ENCODE assay signal across 14 cellular contexts in the genomic region with DNA sequence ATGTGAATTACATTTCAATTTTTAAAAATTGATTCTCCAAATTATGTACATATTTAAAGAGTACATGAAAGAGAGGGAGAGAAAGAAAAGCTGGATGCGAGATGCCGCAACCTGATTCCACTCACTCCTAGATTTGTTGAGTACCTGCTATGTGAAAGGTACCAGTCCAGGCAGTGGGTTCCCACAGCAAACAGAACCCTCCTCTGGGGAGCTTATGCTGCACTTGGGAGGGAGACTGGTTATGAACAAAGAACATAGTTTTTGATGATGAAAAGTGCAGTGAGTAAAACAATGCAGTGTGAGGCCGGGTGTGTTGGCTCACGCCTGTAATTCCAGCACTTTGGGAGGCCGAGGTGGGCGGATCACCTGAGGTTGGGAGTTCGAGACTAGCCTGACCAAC. TPM values are rescaled to one million over a fixed set of nuclear protein-coding genes. Genes with fewer than 3 reads are reported as not detected.
DNase-seq lines count a peak whose midpoint lies in the region; ATAC-seq and TF ChIP-seq lines count a peak whose summit lies in the region.
"Had no signal": no experiment of that assay in that cellular context is flagged by ENCODE, and none has a peak within 500 bp of the region (broad histone marks: within the 10 kb centered on the region; RNA-seq: fewer than 3 reads in every experiment).

No MANE protein-coding gene starts in this region.

- H3K9me3 Mint-ChIP-seq in chondrocyte (ENCODE audit: low read depth) = peaks cover 2% of the 10 kb centered on the region
- no peaks in the 10 kb centered on the region for H3K9me3 Mint-ChIP-seq in activated CD4-positive, alpha-beta T cell treated with anti-CD3 and anti-CD28 coated beads for 36 hours (ENCODE audit: low read depth)
- H3K9me3 Mint-ChIP-seq: activated B cell treated with CpG ODN at 0.5 μM for 24 hours; naive thymus-derived CD8-positive, alpha-beta T cell had no signal

- peaks cover 93% of the 10 kb centered on the region for H3K4me1 Mint-ChIP-seq in chondrocyte (ENCODE audit: low read depth)
- peaks cover 49% of the 10 kb centered on the region for H3K4me1 Mint-ChIP-seq in activated CD4-positive, alpha-beta T cell treated with anti-CD3 and anti-CD28 coated beads for 36 hours

- no peak for TF ChIP-seq RAD21 in SK-N-SH (IDR thresholded peaks at IDR 0.05; ENCODE audit: low read length)

- no peaks in the 10 kb centered on the region for H3K27me3 Mint-ChIP-seq in chondrocyte (ENCODE audit: low read depth)
- no peaks in the 10 kb centered on the region for H3K27me3 Mint-ChIP-seq in activated CD4-positive, alpha-beta T cell treated with anti-CD3 and anti-CD28 coated beads for 36 hours
- H3K27me3 Mint-ChIP-seq: activated B cell treated with CpG ODN at 0.5 μM for 24 hours had no signal

- H2AFZ ChIP-seq in SK-N-SH (ENCODE audit: low read depth) = no peak overlapping the region

- no peak overlapping the region for H3K4me3 Mint-ChIP-seq in chondrocyte (ENCODE audit: unreplicated experiment)
- H3K4me3 Mint-ChIP-seq in activated CD4-positive, alpha-beta T cell treated with anti-CD3 and anti-CD28 coated beads for 36 hours = no peak overlapping the region
- H3K4me3 Mint-ChIP-seq: activated B cell treated with CpG ODN at 0.5 μM for 24 hours had no signal

- peak overlapping the region; percentile 91 to 99 for H3K27ac ChIP-seq in SK-N-SH (ENCODE audit: low read depth in 2 of 2, low read length in 1 of 2)
- peak overlapping the region; percentile 71 for H3K27ac ChIP-seq in muscle layer of duodenum (ENCODE audit: low read length)
- peak overlapping the region; percentile 78 to 96 (median 88) for H3K27ac ChIP-seq in tibial nerve

- DNase-seq in SK-N-SH (no peak), chondrocyte (ENCODE audit: low spot score) (no peak), tibial nerve (ENCODE audit: low spot score in 2 of 2) (no peak), DMS153 treated with DMSO at 0.1 percent for 48 hours (lab: John Stamatoyannopoulos, UW; ENCODE audit: unreplicated experiment) (no peak)
- DNase-seq in activated CD4-positive, alpha-beta T cell treated with anti-CD3 and anti-CD28 coated beads for 36 hours = no peak
- DNase-seq: activated B cell treated with CpG ODN at 0.5 μM for 24 hours; hippocampal formation; naive thymus-derived CD8-positive, alpha-beta T cell; NCI-H2107; stimulated activated CD4-positive, alpha-beta T cell treated with anti-CD3 and anti-CD28 coated beads, Interleukin-4, amount 100 ng/mL, for 1 hour had no signal

- no peaks in the 10 kb centered on the region for H3K9me2 ChIP-seq in SK-N-SH

- H3K9me3 ChIP-seq in SK-N-SH (no peaks in the 10 kb centered on the region), muscle layer of duodenum (ENCODE audit: control insufficient read depth in 1 of 2, low read length in 2 of 2) (no peaks in the 10 kb centered on the region), tibial nerve (no peaks in the 10 kb centered on the region)

- intact Hi-C loops in activated CD4-positive, alpha-beta T cell treated with anti-CD3 and anti-CD28 coated beads for 36 hours (cut with DNase I, micrococcal nuclease) = no loop called here

- peak overlapping the region; percentile 96 for H3K27ac Mint-ChIP-seq in chondrocyte (ENCODE audit: unreplicated experiment)
- no peak overlapping the region for H3K27ac Mint-ChIP-seq in activated CD4-positive, alpha-beta T cell treated with anti-CD3 and anti-CD28 coated beads for 36 hours
- H3K27ac Mint-ChIP-seq: activated B cell treated with CpG ODN at 0.5 μM for 24 hours had no signal

- peaks cover 97% of the 10 kb centered on the region for H3K79me2 ChIP-seq in SK-N-SH (ENCODE audit: insufficient read depth)

- H3K4me2 ChIP-seq in SK-N-SH = 0 out of 2 replicates have a peak overlapping the region, but pooled peaks have one; percentile 78

- 82% methylated on average over 7 of the region's 7 CpGs for WGBS in SK-N-SH (ENCODE audit: low lambda C conversion rate)
- 66 to 68% methylated on average over 7 of the region's 7 CpGs for WGBS in tibial nerve, 2 donors

- TF ChIP-seq CTCF in SK-N-SH (IDR thresholded peaks at IDR 0.05) (no peak), chondrocyte (IDR thresholded peaks at IDR 0.05) (no peak), tibial nerve (IDR thresholded peaks at IDR 0.05) (no peak)

- H3K36me3 Mint-ChIP-seq in chondrocyte (ENCODE audit: low read depth) = peaks cover 19% of the 10 kb centered on the region
- peaks cover 4% of the 10 kb centered on the region for H3K36me3 Mint-ChIP-seq in activated CD4-positive, alpha-beta T cell treated with anti-CD3 and anti-CD28 coated beads for 36 hours (ENCODE audit: low read depth)

- CTCF ChIA-PET in SK-N-SH (lab: Yijun Ruan, JAX) = no interaction called here
- CTCF ChIA-PET in activated CD4-positive, alpha-beta T cell treated with anti-CD3 and anti-CD28 coated beads for 36 hours (lab: Charles Lee) = interaction anchor here (1.1 kb wide), 1 partner anchor 21 kb away, joined by 3 read pairs; no protein-coding TSS in a partner anchor

- no peak for ATAC-seq in SK-N-SH treated with all-trans-retinoic acid at 6 μM for 48 hours
- ATAC-seq in esophagus mucosa = no peak
- no peak for ATAC-seq in activated CD4-positive, alpha-beta T cell treated with anti-CD3 and anti-CD28 coated beads for 36 hours
- ATAC-seq: HepG2; naive thymus-derived CD8-positive, alpha-beta T cell had no signal

- H3K4me1 ChIP-seq in SK-N-SH (ENCODE audit: control insufficient read depth in 1 of 2, insufficient read depth in 2 of 2, low read depth in 1 of 2, low read length in 1 of 2) (peaks cover 51 to 53% of the 10 kb centered on the region in 2 experiments; a peak in 3 of 4 replicates), muscle layer of duodenum (ENCODE audit: control insufficient read depth in 1 of 2, insufficient read depth in 2 of 2, low read length in 2 of 2) (peaks cover 45 to 57% of the 10 kb centered on the region in 2 donors), tibial nerve (peaks cover 0 to 99% (median 70%) of the 10 kb centered on the region in 4 donors)

- peak overlapping the region; percentile 77; the same call in 1 of the 2 replicates for H3K9ac ChIP-seq in SK-N-SH

- TF ChIP-seq POLR2A in tibial nerve (IDR thresholded peaks at IDR 0.05) = no peak

- POLR2A ChIA-PET in SK-N-SH (lab: Yijun Ruan, JAX) = interaction anchor here (1.2 kb wide), 1 partner anchor 26 kb away, joined by 3 read pairs; no protein-coding TSS in a partner anchor
- POLR2A ChIA-PET in activated CD4-positive, alpha-beta T cell treated with anti-CD3 and anti-CD28 coated beads for 36 hours (lab: Charles Lee) = no interaction called here

- H3K36me3 ChIP-seq in SK-N-SH (replicated peaks in 1 of 2; ENCODE audit: control insufficient read depth in 1 of 2, insufficient read depth in 2 of 2, low read length in 1 of 2) = peaks cover 6 to 20% of the 10 kb centered on the region in 2 experiments
- H3K36me3 ChIP-seq in muscle layer of duodenum (ENCODE audit: control insufficient read depth in 1 of 2, insufficient read depth in 2 of 2, low read length in 2 of 2) = peaks cover 17 to 22% of the 10 kb centered on the region in 2 donors
- H3K36me3 ChIP-seq in tibial nerve = no peaks in the 10 kb centered on the region

- TF ChIP-seq EP300 in SK-N-SH (IDR thresholded peaks at IDR 0.05; ENCODE audit: borderline replicate concordance in 1 of 2, low read depth in 1 of 2, low read length in 1 of 2) = no peak
- TF ChIP-seq EP300 in tibial nerve (IDR thresholded peaks at IDR 0.05) = no peak

- no peaks in the 10 kb centered on the region for H4K20me1 ChIP-seq in SK-N-SH (ENCODE audit: insufficient read depth)

- H3K4me3 ChIP-seq in SK-N-SH (ENCODE audit: low read depth in 2 of 2, low read length in 1 of 2) = no peak overlapping the region
- H3K4me3 ChIP-seq in muscle layer of duodenum (ENCODE audit: low read depth in 1 of 2, low read length in 2 of 2) = no peak overlapping the region
- H3K4me3 ChIP-seq in tibial nerve = no peak overlapping the region

- H3F3A ChIP-seq in SK-N-SH (replicated peaks; ENCODE audit: insufficient read depth) = peaks cover 52% of the 10 kb centered on the region

- no peaks in the 10 kb centered on the region for H3K27me3 ChIP-seq in SK-N-SH (ENCODE audit: insufficient read depth)
- H3K27me3 ChIP-seq in muscle layer of duodenum (ENCODE audit: low read depth, low read length) = no peaks in the 10 kb centered on the region
- H3K27me3 ChIP-seq in tibial nerve = no peaks in the 10 kb centered on the region

TF ChIP-seq in SK-N-SH, 30 proteins besides CTCF, POLR2A, EP300 and RAD21 (continues in another document):
- no peak for TF ChIP-seq NRF1 (IDR thresholded peaks at IDR 0.05; ENCODE audit: low read depth, low read length)
- TF ChIP-seq, protein P1, sequence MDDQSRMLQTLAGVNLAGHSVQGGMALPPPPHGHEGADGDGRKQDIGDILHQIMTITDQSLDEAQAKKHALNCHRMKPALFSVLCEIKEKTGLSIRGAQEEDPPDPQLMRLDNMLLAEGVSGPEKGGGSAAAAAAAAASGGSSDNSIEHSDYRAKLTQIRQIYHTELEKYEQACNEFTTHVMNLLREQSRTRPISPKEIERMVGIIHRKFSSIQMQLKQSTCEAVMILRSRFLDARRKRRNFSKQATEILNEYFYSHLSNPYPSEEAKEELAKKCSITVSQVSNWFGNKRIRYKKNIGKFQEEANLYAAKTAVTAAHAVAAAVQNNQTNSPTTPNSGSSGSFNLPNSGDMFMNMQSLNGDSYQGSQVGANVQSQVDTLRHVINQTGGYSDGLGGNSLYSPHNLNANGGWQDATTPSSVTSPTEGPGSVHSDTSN (IDR thresholded peaks at IDR 0.05) = no peak

TF ChIP-seq in SK-N-SH treated with all-trans-retinoic acid at 6 μM for 48 hours, 23 proteins besides CTCF, POLR2A, EP300 and RAD21 (continues in another document):
- TF ChIP-seq OSR1 (CRISPR knock-in tag; IDR thresholded peaks at IDR 0.05) (no peak), TOX (CRISPR knock-in tag; IDR thresholded peaks at IDR 0.05; ENCODE audit: borderline replicate concordance) (no peak), ZFP30 (CRISPR knock-in tag; IDR thresholded peaks at IDR 0.05) (no peak), CSDC2 (CRISPR knock-in tag; IDR thresholded peaks at IDR 0.05) (no peak), ZC3H10 (CRISPR knock-in tag; IDR thresholded peaks at IDR 0.05) (no peak), GLIS3 (CRISPR knock-in tag; IDR thresholded peaks at IDR 0.05) (no peak), BACH2 (CRISPR knock-in tag; IDR thresholded peaks at IDR 0.05; ENCODE audit: borderline replicate concordance) (no peak)

RNA-seq across cellular contexts. Expression of a gene that starts 43.4 kb away (rescaled TPM):
- polyA plus RNA-seq in SK-N-SH (2012; rRNA removed) = 494 and 598 TPM in 2 replicates
- 222 and 365 TPM in 2 replicates for polyA plus RNA-seq in SK-N-SH (2012; cell fraction: cytosol; rRNA removed)
- 687 and 951 TPM in 2 replicates for polyA plus RNA-seq in SK-N-SH (2012; cell fraction: nucleus; rRNA removed)
- total RNA-seq in chondrocyte (641 to 921 TPM (median 917 TPM) in 3 replicates), tibial nerve (100 to 1,000 TPM; 342 to 463 (median 382) TPM), esophagus mucosa (455 TPM)
- 100 to 1,000 TPM; 181 to 182 TPM for total RNA-seq in activated CD4-positive, alpha-beta T cell treated with anti-CD3 and anti-CD28 coated beads for 36 hours

RNA-seq across cellular contexts. Expression of a gene that starts 53.4 kb away (rescaled TPM):
- 1.7 and 3.0 TPM in 2 replicates for polyA plus RNA-seq in SK-N-SH (2012; rRNA removed)
- 0.48 and 0.50 TPM in 2 replicates for polyA plus RNA-seq in SK-N-SH (2012; cell fraction: cytosol; rRNA removed)
- 14.5 and 19.0 TPM in 2 replicates for polyA plus RNA-seq in SK-N-SH (2012; cell fraction: nucleus; rRNA removed)
- total RNA-seq in chondrocyte (0.40 to 0.44 TPM (median 0.44 TPM) in 3 replicates), tibial nerve (1 to 10 TPM; 3.5 to 5.7 (median 4.8) TPM), esophagus mucosa (2.2 TPM)
- 1 to 10 TPM; 4.4 to 4.9 TPM for total RNA-seq in activated CD4-positive, alpha-beta T cell treated with anti-CD3 and anti-CD28 coated beads for 36 hours
